19 cellular contexts compared by ENCODE assay signal in the genomic region with DNA sequence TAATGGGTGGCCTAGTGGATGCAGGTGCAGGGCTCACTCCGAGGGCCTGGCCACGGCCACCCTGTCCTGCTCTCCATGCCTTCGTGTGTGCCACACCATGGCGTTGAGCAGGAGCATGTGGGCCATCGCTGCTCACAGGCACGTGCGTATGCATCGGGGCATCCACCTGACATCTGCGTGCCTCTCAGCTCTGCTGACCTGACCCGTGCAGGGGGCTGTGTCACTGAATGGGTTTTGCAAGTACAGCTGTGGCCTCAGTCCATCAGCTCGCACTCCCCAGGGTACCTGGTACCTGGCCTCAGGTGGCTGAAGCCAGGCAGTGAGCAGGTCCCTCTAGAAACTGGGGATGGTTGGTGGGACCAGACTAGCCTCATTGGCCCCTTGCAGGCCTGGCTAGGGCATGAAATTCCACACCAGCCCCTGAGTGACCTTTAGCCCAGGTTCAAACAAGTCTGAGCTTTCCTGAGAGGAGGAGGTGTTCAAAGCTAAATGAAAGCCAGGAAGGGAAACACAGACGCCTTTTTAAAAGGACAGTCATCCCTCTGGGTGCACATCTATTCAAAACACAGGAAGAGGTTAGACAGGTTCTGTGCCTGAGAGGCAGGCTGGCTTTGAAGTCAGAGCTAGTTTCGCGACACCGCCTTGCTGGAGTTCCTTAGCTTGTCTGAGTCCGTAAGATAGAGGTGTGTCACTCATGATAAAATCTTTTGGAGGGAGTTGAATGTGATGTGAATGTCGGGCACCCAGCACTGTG.
DNase-seq lines count a peak whose midpoint lies in the region; ATAC-seq and TF ChIP-seq lines count a peak whose summit lies in the region.
"Had no signal": no experiment of that assay in that cellular context is flagged by ENCODE, and none has a peak within 500 bp of the region (broad histone marks: within the 10 kb centered on the region; RNA-seq: fewer than 3 reads in every experiment).

No MANE protein-coding gene starts in this region.

- H3K36me3 Mint-ChIP-seq in T-helper 1 cell treated with Interleukin-12 subunit alpha and Interleukin-12 subunit beta and Interleukin-4 antibody, amounts not matched to agents 30 μg/mL and 1 μg/mL, for 36 hours (ENCODE audit: low read depth) = peaks cover 3% of the 10 kb centered on the region
- H3K36me3 Mint-ChIP-seq in activated naive CD4-positive, alpha-beta T cell treated with anti-CD3 and anti-CD28 coated beads, Interleukin-2, amount 50 U/mL, for 24 hours = peaks cover 2% of the 10 kb centered on the region
- H3K36me3 Mint-ChIP-seq in progenitor cell of endocrine pancreas (ENCODE audit: insufficient read depth) = no peaks in the 10 kb centered on the region

- in situ Hi-C loops in gastrocnemius medialis (cut with MboI; ENCODE audit: low sequenced_read_pairs in 4 of 4) = no loop called here

- no peaks in the 10 kb centered on the region for H3K36me3 ChIP-seq in gastrocnemius medialis
- H3K36me3 ChIP-seq: breast epithelium, vagina had no signal

- no peak overlapping the region for H3K4me3 ChIP-seq in gastrocnemius medialis
- H3K4me3 ChIP-seq: breast epithelium, psoas muscle, vagina had no signal

- H3K9me3 Mint-ChIP-seq in T-helper 1 cell treated with Interleukin-12 subunit alpha and Interleukin-12 subunit beta and Interleukin-4 antibody, amounts not matched to agents 30 μg/mL and 1 μg/mL, for 36 hours = no peaks in the 10 kb centered on the region
- H3K9me3 Mint-ChIP-seq in activated naive CD4-positive, alpha-beta T cell treated with anti-CD3 and anti-CD28 coated beads, Interleukin-2, amount 50 U/mL, for 24 hours = no peaks in the 10 kb centered on the region
- no peaks in the 10 kb centered on the region for H3K9me3 Mint-ChIP-seq in progenitor cell of endocrine pancreas (ENCODE audit: low read depth)
- H3K9me3 Mint-ChIP-seq: effector memory CD8-positive, alpha-beta T cell; stimulated activated memory B cell treated with anti-CD40 and anti-IgM and Interleukin-4, amounts not matched to agents 10 μg/mL and 1 μg/mL and 100 μg/mL, for 72 hours had no signal

- H3K27ac Mint-ChIP-seq in T-helper 1 cell treated with Interleukin-12 subunit alpha and Interleukin-12 subunit beta and Interleukin-4 antibody, amounts not matched to agents 30 μg/mL and 1 μg/mL, for 36 hours = peak overlapping the region; percentile 55
- peak overlapping the region; percentile 8 for H3K27ac Mint-ChIP-seq in activated naive CD4-positive, alpha-beta T cell treated with anti-CD3 and anti-CD28 coated beads, Interleukin-2, amount 50 U/mL, for 24 hours
- H3K27ac Mint-ChIP-seq in progenitor cell of endocrine pancreas = peak overlapping the region; percentile 41
- H3K27ac Mint-ChIP-seq: effector memory CD8-positive, alpha-beta T cell; stimulated activated memory B cell treated with anti-CD40 and anti-IgM and Interleukin-4, amounts not matched to agents 10 μg/mL and 1 μg/mL and 100 μg/mL, for 72 hours had no signal

- no peak overlapping the region for H3K27ac ChIP-seq in gastrocnemius medialis
- H3K27ac ChIP-seq: breast epithelium, psoas muscle, vagina had no signal

- no peak overlapping the region for H3K4me3 Mint-ChIP-seq in T-helper 1 cell treated with Interleukin-12 subunit alpha and Interleukin-12 subunit beta and Interleukin-4 antibody, amounts not matched to agents 30 μg/mL and 1 μg/mL, for 36 hours
- peak overlapping the region; percentile 1 for H3K4me3 Mint-ChIP-seq in activated naive CD4-positive, alpha-beta T cell treated with anti-CD3 and anti-CD28 coated beads, Interleukin-2, amount 50 U/mL, for 24 hours
- H3K4me3 Mint-ChIP-seq in progenitor cell of endocrine pancreas (ENCODE audit: low read depth) = no peak overlapping the region
- H3K4me3 Mint-ChIP-seq: effector memory CD8-positive, alpha-beta T cell; stimulated activated memory B cell treated with anti-CD40 and anti-IgM and Interleukin-4, amounts not matched to agents 10 μg/mL and 1 μg/mL and 100 μg/mL, for 72 hours had no signal

- peaks cover 12% of the 10 kb centered on the region for H3K4me1 Mint-ChIP-seq in T-helper 1 cell treated with Interleukin-12 subunit alpha and Interleukin-12 subunit beta and Interleukin-4 antibody, amounts not matched to agents 30 μg/mL and 1 μg/mL, for 36 hours (ENCODE audit: low read depth)
- peaks cover 31% of the 10 kb centered on the region for H3K4me1 Mint-ChIP-seq in activated naive CD4-positive, alpha-beta T cell treated with anti-CD3 and anti-CD28 coated beads, Interleukin-2, amount 50 U/mL, for 24 hours
- peaks cover 36% of the 10 kb centered on the region for H3K4me1 Mint-ChIP-seq in progenitor cell of endocrine pancreas (ENCODE audit: low read depth)
- H3K4me1 Mint-ChIP-seq: stimulated activated memory B cell treated with anti-CD40 and anti-IgM and Interleukin-4, amounts not matched to agents 10 μg/mL and 1 μg/mL and 100 μg/mL, for 72 hours had no signal

- TF ChIP-seq CTCF in progenitor cell of endocrine pancreas (IDR thresholded peaks at IDR 0.05; ENCODE audit: unreplicated experiment) (no peak), gastrocnemius medialis (IDR thresholded peaks at IDR 0.05 in 4 of 5, conservative IDR thresholded peaks at IDR 0.05 in 1 of 5) (no peak)

- TF ChIP-seq POLR2A in gastrocnemius medialis (IDR thresholded peaks at IDR 0.05) = no peak

- intact Hi-C loops in gastrocnemius medialis (cut with DNase I; ENCODE audit: low total_unique reads) = no loop called here

- no peaks in the 10 kb centered on the region for H3K27me3 ChIP-seq in gastrocnemius medialis
- H3K27me3 ChIP-seq: breast epithelium, vagina had no signal

- DNase-seq in stimulated activated CD4-positive, alpha-beta T cell treated with anti-CD3 and anti-CD28 coated beads, Interleukin-15, amount 100 ng/mL, for 24 hours = peak; percentile 26
- no peak for DNase-seq in stimulated activated CD4-positive, alpha-beta T cell treated with anti-CD3 and anti-CD28 coated beads, Interleukin-2, amount 100 ng/mL, for 24 hours
- DNase-seq in progenitor cell of endocrine pancreas (ENCODE audit: low spot score, unreplicated experiment) (no peak), gastrocnemius medialis (no peak), OCI-M2 (lab: John Stamatoyannopoulos, UW; ENCODE audit: unreplicated experiment) (no peak)
- DNase-seq: DMS79; effector memory CD8-positive, alpha-beta T cell; kidney; NCI-H1417 treated with DMSO at 0.1 percent for 48 hours; NCI-H446 treated with DMSO at 0.1 percent for 48 hours; psoas muscle; stimulated activated CD4-positive, alpha-beta T cell treated with anti-CD3 and anti-CD28 coated beads, Interleukin-4, amount 100 ng/mL, for 24 hours had no signal

- H3K27me3 Mint-ChIP-seq in T-helper 1 cell treated with Interleukin-12 subunit alpha and Interleukin-12 subunit beta and Interleukin-4 antibody, amounts not matched to agents 30 μg/mL and 1 μg/mL, for 36 hours (ENCODE audit: low read depth) = no peaks in the 10 kb centered on the region
- H3K27me3 Mint-ChIP-seq in activated naive CD4-positive, alpha-beta T cell treated with anti-CD3 and anti-CD28 coated beads, Interleukin-2, amount 50 U/mL, for 24 hours = no peaks in the 10 kb centered on the region
- peaks cover 11% of the 10 kb centered on the region for H3K27me3 Mint-ChIP-seq in progenitor cell of endocrine pancreas
- H3K27me3 Mint-ChIP-seq: effector memory CD8-positive, alpha-beta T cell; stimulated activated memory B cell treated with anti-CD40 and anti-IgM and Interleukin-4, amounts not matched to agents 10 μg/mL and 1 μg/mL and 100 μg/mL, for 72 hours had no signal

- H3K9me3 ChIP-seq in gastrocnemius medialis = no peaks in the 10 kb centered on the region
- H3K9me3 ChIP-seq: breast epithelium, psoas muscle, vagina had no signal

- H3K4me1 ChIP-seq in gastrocnemius medialis = peaks cover 0 to 7% of the 10 kb centered on the region in 2 donors
- H3K4me1 ChIP-seq: breast epithelium had no signal

- ATAC-seq in gastrocnemius medialis = no peak
- no peak for ATAC-seq in HG03039 (IDR thresholded peaks at IDR 0.05; ENCODE audit: unreplicated experiment)
- ATAC-seq: effector memory CD8-positive, alpha-beta T cell; Panc1; psoas muscle; stimulated activated memory B cell treated with anti-CD40 and anti-IgM and Interleukin-4, amounts not matched to agents 10 μg/mL and 1 μg/mL and 100 μg/mL, for 72 hours had no signal
